12 cellular contexts compared by ENCODE assay signal in genomic region chr6:31464252-31465184, GRCh38. TPM values are rescaled to one million over a fixed set of nuclear protein-coding genes. Genes with fewer than 3 reads are reported as not detected.
A peak's percentile ranks its signal among the peaks of the same experiment; 100 is the strongest.
DNase-seq lines count a peak whose midpoint lies in the region; ATAC-seq, FAIRE-seq and TF ChIP-seq lines count a peak whose summit lies in the region.
"Had no signal": no experiment of that assay in that cellular context is flagged by ENCODE, and none has a peak within 500 bp of the region (broad histone marks: within the 10 kb centered on the region; RNA-seq: fewer than 3 reads in every experiment).

No MANE protein-coding gene starts in this region.

- intact Hi-C loops in activated CD4-positive, alpha-beta memory T cell treated with anti-CD3 and anti-CD28 coated beads for 36 hours (cut with micrococcal nuclease): no loop called here
- intact Hi-C loops in HepG2 (cut with micrococcal nuclease; ENCODE audit: unreplicated experiment) (no loop called here), stomach (cut with DNase I; ENCODE audit: low total_unique reads) (no loop called here), body of pancreas (cut with DNase I) (no loop called here)

- H3K4me3 ChIP-seq in HepG2 (replicated peaks in 1 of 3; ENCODE audit: insufficient read depth in 1 of 3, low read depth in 2 of 3, low read length in 3 of 3) (no peak overlapping the region), stomach (peak overlapping the region; percentile 42 to 56 (median 54)), body of pancreas (no peak overlapping the region)

- H3K27ac ChIP-seq in HepG2 (ENCODE audit: extremely low read length, insufficient read depth, low read length) (no peak overlapping the region), stomach (no peak overlapping the region), body of pancreas (no peak overlapping the region)

- no peaks in the 10 kb centered on the region for H3K9me3 Mint-ChIP-seq in activated CD4-positive, alpha-beta T cell treated with anti-CD3 and anti-CD28 coated beads, Interleukin-2, amount 10 ng/mL, durations not matched to agents 7 days and 5 days
- H3K9me3 Mint-ChIP-seq in activated CD4-positive, alpha-beta memory T cell treated with anti-CD3 and anti-CD28 coated beads for 36 hours: no peaks in the 10 kb centered on the region
- H3K9me3 Mint-ChIP-seq: H9 had no signal

- peak; percentile 12 for FAIRE-seq in HepG2 (lab: Jason Lieb, UNC)

- no peak for TF ChIP-seq RAD21 in HepG2 (CRISPR knock-in tag; IDR thresholded peaks at IDR 0.05)

- no peak for ATAC-seq in HepG2
- ATAC-seq in body of pancreas: no peak
- no peak for ATAC-seq in HG03354 (IDR thresholded peaks at IDR 0.05; ENCODE audit: poor library complexity, severe bottlenecking, unreplicated experiment)

- no peak overlapping the region for H2AFZ ChIP-seq in HepG2 (ENCODE audit: low read length)

- BruUV-seq in HepG2 (replicated peaks; lab: Mats Ljungman, UMichigan): no TSS peak

- POLR2A ChIA-PET in activated CD4-positive, alpha-beta T cell treated with anti-CD3 and anti-CD28 coated beads, Interleukin-2, amount 10 ng/mL, durations not matched to agents 7 days and 5 days (lab: Charles Lee): interaction anchor here (0.5 kb wide), 1 partner anchor 850 kb away, joined by 4 read pairs; no protein-coding TSS in a partner anchor
- POLR2A ChIA-PET in activated CD4-positive, alpha-beta memory T cell treated with anti-CD3 and anti-CD28 coated beads for 36 hours (lab: Charles Lee): no interaction called here
- POLR2A ChIA-PET in HepG2 (lab: Yijun Ruan, JAX): no interaction called here

- no peak for TF ChIP-seq EP300 in HepG2 (IDR thresholded peaks at IDR 0.05; ENCODE audit: low read depth in 2 of 2, low read length in 2 of 2)
- TF ChIP-seq EP300 in HepG2 (CRISPR knock-in tag; IDR thresholded peaks at IDR 0.05; ENCODE audit: borderline replicate concordance): no peak
- no peak for TF ChIP-seq EP300 in stomach (IDR thresholded peaks at IDR 0.05)

- no peaks in the 10 kb centered on the region for H4K20me1 ChIP-seq in HepG2 (ENCODE audit: insufficient read depth, low read length)

- H3K4me1 ChIP-seq in HepG2 (ENCODE audit: insufficient read depth, low read length) (peaks cover 17% of the 10 kb centered on the region), stomach (peaks cover 12 to 51% (median 16%) of the 10 kb centered on the region in 4 donors), body of pancreas (peaks cover 22% of the 10 kb centered on the region)

- no peaks in the 10 kb centered on the region for H3K79me2 ChIP-seq in HepG2 (ENCODE audit: insufficient read depth, low read length)

- H3K27ac Mint-ChIP-seq in activated CD4-positive, alpha-beta T cell treated with anti-CD3 and anti-CD28 coated beads, Interleukin-2, amount 10 ng/mL, durations not matched to agents 7 days and 5 days: peak overlapping the region; percentile 94
- H3K27ac Mint-ChIP-seq in activated CD4-positive, alpha-beta memory T cell treated with anti-CD3 and anti-CD28 coated beads for 36 hours: peak overlapping the region; percentile 96
- H3K27ac Mint-ChIP-seq: H9 had no signal

- H3K36me3 Mint-ChIP-seq in activated CD4-positive, alpha-beta T cell treated with anti-CD3 and anti-CD28 coated beads, Interleukin-2, amount 10 ng/mL, durations not matched to agents 7 days and 5 days (ENCODE audit: low read depth): peaks cover 43% of the 10 kb centered on the region
- peaks cover 40% of the 10 kb centered on the region for H3K36me3 Mint-ChIP-seq in activated CD4-positive, alpha-beta memory T cell treated with anti-CD3 and anti-CD28 coated beads for 36 hours

- no peaks in the 10 kb centered on the region for H3K36me3 ChIP-seq in HepG2 (replicated peaks in 1 of 2; ENCODE audit: control insufficient read depth in 1 of 2, insufficient read depth in 2 of 2, low read length in 2 of 2)
- peaks cover 0 to 6% (median 2%) of the 10 kb centered on the region in 4 donors for H3K36me3 ChIP-seq in stomach
- no peaks in the 10 kb centered on the region for H3K36me3 ChIP-seq in body of pancreas (replicated peaks in 1 of 2; ENCODE audit: insufficient read depth in 1 of 2, low read depth in 2 of 2)

- no peak overlapping the region for H3K9ac ChIP-seq in HepG2 (ENCODE audit: insufficient read depth, low read depth, low read length)

- peaks cover 69% of the 10 kb centered on the region for H3K4me1 Mint-ChIP-seq in activated CD4-positive, alpha-beta T cell treated with anti-CD3 and anti-CD28 coated beads, Interleukin-2, amount 10 ng/mL, durations not matched to agents 7 days and 5 days
- H3K4me1 Mint-ChIP-seq in activated CD4-positive, alpha-beta memory T cell treated with anti-CD3 and anti-CD28 coated beads for 36 hours (ENCODE audit: low read depth): peaks cover 70% of the 10 kb centered on the region

- H3K27me3 ChIP-seq in HepG2 (ENCODE audit: control insufficient read depth in 1 of 2, insufficient read depth in 2 of 2, low read length in 2 of 2) (peaks cover 0 to 16% of the 10 kb centered on the region in 2 experiments; a peak in 3 of 5 replicates), stomach (no peaks in the 10 kb centered on the region), body of pancreas (no peaks in the 10 kb centered on the region)

- TF ChIP-seq POLR2A in HepG2 (IDR thresholded peaks at IDR 0.05; ENCODE audit: insufficient read depth in 1 of 2, low read depth in 2 of 2, low read length in 2 of 2) (no peak), stomach (IDR thresholded peaks at IDR 0.05) (no peak), body of pancreas (IDR thresholded peaks at IDR 0.05) (no peak)

- in situ Hi-C loops in HepG2 (cut with HindIII; ENCODE audit: extremely low pct_ligation_motif_present, low pct_unique_long_range_greater_than_20kb): no loop called here

- H3K27me3 Mint-ChIP-seq in activated CD4-positive, alpha-beta T cell treated with anti-CD3 and anti-CD28 coated beads, Interleukin-2, amount 10 ng/mL, durations not matched to agents 7 days and 5 days: no peaks in the 10 kb centered on the region
- H3K27me3 Mint-ChIP-seq in activated CD4-positive, alpha-beta memory T cell treated with anti-CD3 and anti-CD28 coated beads for 36 hours: no peaks in the 10 kb centered on the region

- no peak overlapping the region for H3K4me2 ChIP-seq in HepG2 (ENCODE audit: low read depth, low read length)

- peak overlapping the region; percentile 99 for H3K4me3 Mint-ChIP-seq in activated CD4-positive, alpha-beta T cell treated with anti-CD3 and anti-CD28 coated beads, Interleukin-2, amount 10 ng/mL, durations not matched to agents 7 days and 5 days
- H3K4me3 Mint-ChIP-seq in activated CD4-positive, alpha-beta memory T cell treated with anti-CD3 and anti-CD28 coated beads for 36 hours: peak overlapping the region; percentile 100
- H3K4me3 Mint-ChIP-seq: H9 had no signal

- WGBS in HepG2 (ENCODE audit: low lambda C conversion rate): 79% methylated on average over 7 of the region's 7 CpGs
- 83 to 91% (median 89%) methylated on average over 7 of the region's 7 CpGs for WGBS in stomach, 5 donors
- 74 to 83% methylated on average over 7 of the region's 7 CpGs for WGBS in body of pancreas, 2 donors

- CTCF ChIA-PET in activated CD4-positive, alpha-beta T cell treated with anti-CD3 and anti-CD28 coated beads, Interleukin-2, amount 10 ng/mL, durations not matched to agents 7 days and 5 days (lab: Charles Lee): no interaction called here
- CTCF ChIA-PET in activated CD4-positive, alpha-beta memory T cell treated with anti-CD3 and anti-CD28 coated beads for 36 hours (lab: Charles Lee): no interaction called here
- CTCF ChIA-PET in HepG2 (lab: Yijun Ruan, JAX; ENCODE audit: low intra/inter-chr PET ratio, low total read pairs): no interaction called here

- DNase-seq in activated CD4-positive, alpha-beta T cell treated with anti-CD3 and anti-CD28 coated beads, Interleukin-2, amount 10 ng/mL, durations not matched to agents 7 days and 5 days: no peak
- no peak for DNase-seq in activated CD4-positive, alpha-beta T cell treated with anti-CD3 and anti-CD28 coated beads, Interleukin-2, amount 50 U/mL, for 4 hours
- DNase-seq in activated CD4-positive, alpha-beta memory T cell treated with anti-CD3 and anti-CD28 coated beads for 36 hours: no peak
- DNase-seq in HepG2 (ENCODE audit: low spot score) (no peak), stomach (no peak), body of pancreas (no peak), glomerular visceral epithelial cell (ENCODE audit: extremely low spot score) (no peak)
- DNase-seq: foreskin melanocyte; H9; SHP77; stimulated activated CD4-positive, alpha-beta T cell treated with anti-CD3 and anti-CD28 coated beads, Interleukin-12 subunit alpha, Interleukin-12 subunit beta, amount 100 ng/mL, for 4 hours had no signal

- no peaks in the 10 kb centered on the region for H3K9me3 ChIP-seq in HepG2 (ENCODE audit: low read length)
- H3K9me3 ChIP-seq in stomach: no peaks in the 10 kb centered on the region
- H3K9me3 ChIP-seq in body of pancreas: no peaks in the 10 kb centered on the region

- TF ChIP-seq CTCF in HepG2 (CRISPR knock-in tag; IDR thresholded peaks at IDR 0.05): no peak
- no peak for TF ChIP-seq CTCF in stomach (IDR thresholded peaks at IDR 0.05)
- TF ChIP-seq CTCF in body of pancreas (IDR thresholded peaks at IDR 0.05): no peak

RNA-seq across cellular contexts. Expression of gene MICB, which starts 33.4 kb away (rescaled TPM):
- 10 to 100 TPM; 54.2 to 55.7 TPM for total RNA-seq in activated CD4-positive, alpha-beta T cell treated with anti-CD3 and anti-CD28 coated beads, Interleukin-2, amount 10 ng/mL, durations not matched to agents 7 days and 5 days
- 10 to 100 TPM; 21.1 to 23.2 TPM for total RNA-seq in activated CD4-positive, alpha-beta memory T cell treated with anti-CD3 and anti-CD28 coated beads for 36 hours
- total RNA-seq in HepG2 (2016; rRNA removed; fragmentation: Illumina TruSeq; extraction: Trizol) (9.0 and 12.5 TPM in 2 replicates), stomach (1 to 10 TPM in 1 of 5 donors, under 1 TPM in 2, not detected in 2; 0.29 to 1.7 (median 0.89) TPM), body of pancreas (under 1 TPM in 1 of 2 donors, not detected in 1; 0.78 TPM)
- total RNA-seq in HepG2 (2016; cell fraction: cytosol; rRNA removed; fragmentation: Illumina TruSeq; extraction: Trizol; ENCODE audit: low read depth): 2.6 and 3.2 TPM in 2 replicates
- 9.5 and 13.1 TPM in 2 replicates for total RNA-seq in HepG2 (2016; cell fraction: insoluble cytoplasmic fraction; rRNA removed; fragmentation: Illumina TruSeq; extraction: Trizol)
- 6.9 TPM in 2 replicates for total RNA-seq in HepG2 (2016; cell fraction: membrane; rRNA removed; fragmentation: Illumina TruSeq; extraction: Trizol)
- 11.1 and 13.6 TPM in 2 replicates for total RNA-seq in HepG2 (2016; cell fraction: nucleus; rRNA removed; fragmentation: Illumina TruSeq; extraction: Trizol)
- polyA plus RNA-seq in HepG2 (2011; rRNA removed) (12.8 and 15.4 TPM in 2 replicates), stomach (1 to 10 TPM in 1 of 3 donors, under 1 TPM in 2; 0.76 to 1.4 (median 0.83) TPM)
- polyA plus RNA-seq in HepG2 (2011; cell fraction: cytosol; rRNA removed): 12.4 and 15.7 TPM in 2 replicates
- 5.2 and 6.2 TPM in 2 replicates for polyA plus RNA-seq in HepG2 (2011; cell fraction: nucleus; rRNA removed)
- 7.7 and 11.6 TPM in 2 replicates for polyA plus RNA-seq in HepG2 (2012)
- 2.0 and 2.2 TPM in 2 replicates for polyA plus RNA-seq in HepG2 (2016; cell fraction: cytosol; fragmentation: Illumina TruSeq; extraction: Trizol; ENCODE audit: low read depth)
- 9.0 and 9.7 TPM in 2 replicates for polyA plus RNA-seq in HepG2 (2016; cell fraction: insoluble cytoplasmic fraction; fragmentation: Illumina TruSeq; extraction: Trizol; ENCODE audit: low read depth)
- 4.3 and 4.8 TPM in 2 replicates for polyA plus RNA-seq in HepG2 (2016; cell fraction: membrane; fragmentation: Illumina TruSeq; extraction: Trizol; ENCODE audit: low read depth)
- 18.1 and 19.7 TPM in 2 replicates for polyA plus RNA-seq in HepG2 (2016; cell fraction: nucleus; fragmentation: Illumina TruSeq; extraction: Trizol; ENCODE audit: insufficient read depth, low read depth)
- 21.6 and 48.3 TPM in 2 replicates for polyA minus RNA-seq in HepG2 (2011; rRNA and poly(A)+ RNA removed; ENCODE audit: low replicate concordance)
- 9.7 and 10.3 TPM in 2 replicates for polyA minus RNA-seq in HepG2 (2011; cell fraction: cytosol; rRNA and poly(A)+ RNA removed)
- 4.5 and 4.6 TPM in 2 replicates for polyA minus RNA-seq in HepG2 (2011; cell fraction: nucleus; rRNA and poly(A)+ RNA removed)

Comparison
In these comparisons a context has a peak if more than half of its experiments do, and no peak if none do; other contexts are left out.
1. H3K4me3 ChIP-seq: peak in stomach (4 of 4); none in HepG2 (0 of 3) and body of pancreas (0 of 2).